In the genomic region with DNA sequence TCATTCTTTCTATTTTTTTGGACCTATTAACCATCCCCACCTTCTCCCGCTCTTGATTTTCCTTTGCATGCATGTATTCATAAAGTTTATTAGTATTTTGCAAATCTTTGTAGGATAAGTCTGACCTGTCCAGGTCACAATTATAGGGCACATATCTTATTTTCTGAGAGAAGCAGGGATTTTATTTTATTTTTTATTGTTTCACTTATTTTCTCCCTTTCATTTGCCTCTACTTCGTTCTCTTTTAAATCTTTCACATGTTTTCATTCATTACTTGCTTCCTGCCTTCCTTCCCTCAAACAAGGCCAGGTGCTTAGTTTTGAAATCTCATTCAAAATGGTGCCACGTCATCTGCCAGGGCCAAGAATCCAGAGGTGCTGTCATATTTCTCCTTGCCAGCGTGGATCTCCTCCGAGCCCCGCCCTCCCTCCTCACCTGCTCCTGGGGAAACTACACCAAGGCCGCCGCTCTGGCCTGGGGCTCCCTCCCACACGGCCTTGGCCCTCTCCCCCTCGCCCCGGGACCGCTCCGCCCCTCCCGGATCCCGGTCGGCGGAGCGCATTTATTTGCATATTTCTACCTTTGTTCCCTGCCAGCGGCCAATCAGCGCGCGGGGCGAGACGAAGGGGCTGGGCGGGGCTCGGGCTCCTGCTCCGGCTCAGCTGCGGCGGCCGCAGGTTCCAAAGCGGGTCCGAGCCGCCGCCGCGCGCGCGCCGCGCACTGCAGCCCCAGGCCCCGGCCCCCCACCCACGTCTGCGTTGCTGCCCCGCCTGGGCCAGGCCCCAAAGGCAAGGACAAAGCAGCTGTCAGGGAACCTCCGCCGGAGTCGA, we compare ENCODE assay signal across 1 cellular context.
TF ChIP-seq lines count a peak whose summit lies in the region.

A gene (plus strand): TSS at position 654 of the 830 bp plus-strand sequence. CDS start 213 bp downstream, outside the sequence.

TF ChIP-seq in K562, 482 proteins besides CTCF, POLR2A, EP300 and RAD21 (continued from another document and continues in another):
- TF ChIP-seq, protein P1, sequence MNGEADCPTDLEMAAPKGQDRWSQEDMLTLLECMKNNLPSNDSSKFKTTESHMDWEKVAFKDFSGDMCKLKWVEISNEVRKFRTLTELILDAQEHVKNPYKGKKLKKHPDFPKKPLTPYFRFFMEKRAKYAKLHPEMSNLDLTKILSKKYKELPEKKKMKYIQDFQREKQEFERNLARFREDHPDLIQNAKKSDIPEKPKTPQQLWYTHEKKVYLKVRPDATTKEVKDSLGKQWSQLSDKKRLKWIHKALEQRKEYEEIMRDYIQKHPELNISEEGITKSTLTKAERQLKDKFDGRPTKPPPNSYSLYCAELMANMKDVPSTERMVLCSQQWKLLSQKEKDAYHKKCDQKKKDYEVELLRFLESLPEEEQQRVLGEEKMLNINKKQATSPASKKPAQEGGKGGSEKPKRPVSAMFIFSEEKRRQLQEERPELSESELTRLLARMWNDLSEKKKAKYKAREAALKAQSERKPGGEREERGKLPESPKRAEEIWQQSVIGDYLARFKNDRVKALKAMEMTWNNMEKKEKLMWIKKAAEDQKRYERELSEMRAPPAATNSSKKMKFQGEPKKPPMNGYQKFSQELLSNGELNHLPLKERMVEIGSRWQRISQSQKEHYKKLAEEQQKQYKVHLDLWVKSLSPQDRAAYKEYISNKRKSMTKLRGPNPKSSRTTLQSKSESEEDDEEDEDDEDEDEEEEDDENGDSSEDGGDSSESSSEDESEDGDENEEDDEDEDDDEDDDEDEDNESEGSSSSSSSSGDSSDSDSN (IDR thresholded peaks at IDR 0.05; ENCODE audit: borderline replicate concordance in 1 of 2, low read depth in 2 of 2, low read length in 2 of 2), result no peak
- TF ChIP-seq, protein P2, sequence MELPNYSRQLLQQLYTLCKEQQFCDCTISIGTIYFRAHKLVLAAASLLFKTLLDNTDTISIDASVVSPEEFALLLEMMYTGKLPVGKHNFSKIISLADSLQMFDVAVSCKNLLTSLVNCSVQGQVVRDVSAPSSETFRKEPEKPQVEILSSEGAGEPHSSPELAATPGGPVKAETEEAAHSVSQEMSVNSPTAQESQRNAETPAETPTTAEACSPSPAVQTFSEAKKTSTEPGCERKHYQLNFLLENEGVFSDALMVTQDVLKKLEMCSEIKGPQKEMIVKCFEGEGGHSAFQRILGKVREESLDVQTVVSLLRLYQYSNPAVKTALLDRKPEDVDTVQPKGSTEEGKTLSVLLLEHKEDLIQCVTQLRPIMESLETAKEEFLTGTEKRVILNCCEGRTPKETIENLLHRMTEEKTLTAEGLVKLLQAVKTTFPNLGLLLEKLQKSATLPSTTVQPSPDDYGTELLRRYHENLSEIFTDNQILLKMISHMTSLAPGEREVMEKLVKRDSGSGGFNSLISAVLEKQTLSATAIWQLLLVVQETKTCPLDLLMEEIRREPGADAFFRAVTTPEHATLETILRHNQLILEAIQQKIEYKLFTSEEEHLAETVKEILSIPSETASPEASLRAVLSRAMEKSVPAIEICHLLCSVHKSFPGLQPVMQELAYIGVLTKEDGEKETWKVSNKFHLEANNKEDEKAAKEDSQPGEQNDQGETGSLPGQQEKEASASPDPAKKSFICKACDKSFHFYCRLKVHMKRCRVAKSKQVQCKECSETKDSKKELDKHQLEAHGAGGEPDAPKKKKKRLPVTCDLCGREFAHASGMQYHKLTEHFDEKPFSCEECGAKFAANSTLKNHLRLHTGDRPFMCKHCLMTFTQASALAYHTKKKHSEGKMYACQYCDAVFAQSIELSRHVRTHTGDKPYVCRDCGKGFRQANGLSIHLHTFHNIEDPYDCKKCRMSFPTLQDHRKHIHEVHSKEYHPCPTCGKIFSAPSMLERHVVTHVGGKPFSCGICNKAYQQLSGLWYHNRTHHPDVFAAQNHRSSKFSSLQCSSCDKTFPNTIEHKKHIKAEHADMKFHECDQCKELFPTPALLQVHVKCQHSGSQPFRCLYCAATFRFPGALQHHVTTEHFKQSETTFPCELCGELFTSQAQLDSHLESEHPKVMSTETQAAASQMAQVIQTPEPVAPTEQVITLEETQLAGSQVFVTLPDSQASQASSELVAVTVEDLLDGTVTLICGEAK (IDR thresholded peaks at IDR 0.05), result peak; percentile 18; the same call in 1 of the 2 replicates
- TF ChIP-seq, protein P2 (CRISPR knock-in tag; IDR thresholded peaks at IDR 0.05), result no peak
- TF ChIP-seq TBP (optimal IDR thresholded peaks at IDR 0.05; ENCODE audit: low read depth, low read length) (peak; percentile 55), TRIM24 (IDR thresholded peaks at IDR 0.05) (peak in 1 of 2 experiments; percentile 22; a peak in 1 of 4 replicates), MYBL2 (IDR thresholded peaks at IDR 0.05; ENCODE audit: low read depth) (peak; percentile 71), MYBL2 (CRISPR knock-in tag; IDR thresholded peaks at IDR 0.05; ENCODE audit: borderline replicate concordance) (no peak), MYC (IDR thresholded peaks at IDR 0.05; ENCODE audit: low read depth, low read length) (peak; percentile 47; the same call in 1 of the 2 replicates), MYC (CRISPR knock-in tag; IDR thresholded peaks at IDR 0.05; ENCODE audit: borderline replicate concordance, low read depth) (no peak), EP400 (IDR thresholded peaks at IDR 0.05) (peak; percentile 79), LARP7 (IDR thresholded peaks at IDR 0.05) (0 out of 2 replicates have a peak, but pooled peaks have one; percentile 17), CREM (IDR thresholded peaks at IDR 0.05; ENCODE audit: low read depth) (peak; percentile 91), ZNF23 (CRISPR knock-in tag; IDR thresholded peaks at IDR 0.05) (no peak), CTBP1 (IDR thresholded peaks at IDR 0.05; ENCODE audit: borderline replicate concordance) (peak; percentile 78), ZNF316 (IDR thresholded peaks at IDR 0.05) (peak; percentile 55), POLR2AphosphoS5 (IDR thresholded peaks at IDR 0.05; ENCODE audit: control insufficient read depth, insufficient read depth, low read depth, low read length) (0 out of 2 replicates have a peak, but pooled peaks have one; percentile 36), ZNF717 (CRISPR knock-in tag; IDR thresholded peaks at IDR 0.05) (no peak), ZNF766 (CRISPR knock-in tag; conservative IDR thresholded peaks at IDR 0.05) (peak; percentile 50; the same call in 1 of the 2 replicates), RBM25 (IDR thresholded peaks at IDR 0.05; ENCODE audit: low read depth, low read length, severe bottlenecking) (peak; percentile 75), ESRRA (IDR thresholded peaks at IDR 0.05; ENCODE audit: borderline replicate concordance, low read depth) (0 out of 2 replicates have a peak, but pooled peaks have one; percentile 27), TAF1 (IDR thresholded peaks at IDR 0.05; ENCODE audit: control insufficient read depth, extremely low read depth, insufficient read depth, low read length, severe bottlenecking) (peak; percentile 37), FOXM1 (IDR thresholded peaks at IDR 0.05; ENCODE audit: low read depth) (peak; percentile 68), FOXM1 (CRISPR knock-in tag; IDR thresholded peaks at IDR 0.05; ENCODE audit: low read depth) (no peak), FOS (IDR thresholded peaks at IDR 0.05; ENCODE audit: extremely low read depth, insufficient read length) (peak; percentile 21), SUPT5H (IDR thresholded peaks at IDR 0.05) (0 out of 2 replicates have a peak, but pooled peaks have one; percentile 27), NFYB (IDR thresholded peaks at IDR 0.05; ENCODE audit: extremely low read depth, insufficient read length) (peak; percentile 86), SMARCA5 (IDR thresholded peaks at IDR 0.05) (peak; percentile 37; the same call in 1 of the 2 replicates), NRF1 (conservative IDR thresholded peaks at IDR 0.05 in 1 of 2, IDR thresholded peaks at IDR 0.05 in 1 of 2) (peak; percentile 68 to 71), POLR2G (IDR thresholded peaks at IDR 0.05; ENCODE audit: low read depth, low read length) (peak; percentile 82), HMGN3 (IDR thresholded peaks at IDR 0.05; ENCODE audit: borderline replicate concordance, extremely low read depth, insufficient read length, low read depth, low read length) (peak; percentile 51)
- TF ChIP-seq, protein P3, sequence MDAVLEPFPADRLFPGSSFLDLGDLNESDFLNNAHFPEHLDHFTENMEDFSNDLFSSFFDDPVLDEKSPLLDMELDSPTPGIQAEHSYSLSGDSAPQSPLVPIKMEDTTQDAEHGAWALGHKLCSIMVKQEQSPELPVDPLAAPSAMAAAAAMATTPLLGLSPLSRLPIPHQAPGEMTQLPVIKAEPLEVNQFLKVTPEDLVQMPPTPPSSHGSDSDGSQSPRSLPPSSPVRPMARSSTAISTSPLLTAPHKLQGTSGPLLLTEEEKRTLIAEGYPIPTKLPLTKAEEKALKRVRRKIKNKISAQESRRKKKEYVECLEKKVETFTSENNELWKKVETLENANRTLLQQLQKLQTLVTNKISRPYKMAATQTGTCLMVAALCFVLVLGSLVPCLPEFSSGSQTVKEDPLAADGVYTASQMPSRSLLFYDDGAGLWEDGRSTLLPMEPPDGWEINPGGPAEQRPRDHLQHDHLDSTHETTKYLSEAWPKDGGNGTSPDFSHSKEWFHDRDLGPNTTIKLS (IDR thresholded peaks at IDR 0.05; ENCODE audit: borderline replicate concordance, low read depth), result peak; percentile 97
- TF ChIP-seq, protein P4, sequence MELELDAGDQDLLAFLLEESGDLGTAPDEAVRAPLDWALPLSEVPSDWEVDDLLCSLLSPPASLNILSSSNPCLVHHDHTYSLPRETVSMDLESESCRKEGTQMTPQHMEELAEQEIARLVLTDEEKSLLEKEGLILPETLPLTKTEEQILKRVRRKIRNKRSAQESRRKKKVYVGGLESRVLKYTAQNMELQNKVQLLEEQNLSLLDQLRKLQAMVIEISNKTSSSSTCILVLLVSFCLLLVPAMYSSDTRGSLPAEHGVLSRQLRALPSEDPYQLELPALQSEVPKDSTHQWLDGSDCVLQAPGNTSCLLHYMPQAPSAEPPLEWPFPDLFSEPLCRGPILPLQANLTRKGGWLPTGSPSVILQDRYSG (tag; conservative IDR thresholded peaks at IDR 0.05; ENCODE audit: low read depth), result peak; percentile 84; the same call in 1 of the 2 replicates
- TF ChIP-seq, protein P5, sequence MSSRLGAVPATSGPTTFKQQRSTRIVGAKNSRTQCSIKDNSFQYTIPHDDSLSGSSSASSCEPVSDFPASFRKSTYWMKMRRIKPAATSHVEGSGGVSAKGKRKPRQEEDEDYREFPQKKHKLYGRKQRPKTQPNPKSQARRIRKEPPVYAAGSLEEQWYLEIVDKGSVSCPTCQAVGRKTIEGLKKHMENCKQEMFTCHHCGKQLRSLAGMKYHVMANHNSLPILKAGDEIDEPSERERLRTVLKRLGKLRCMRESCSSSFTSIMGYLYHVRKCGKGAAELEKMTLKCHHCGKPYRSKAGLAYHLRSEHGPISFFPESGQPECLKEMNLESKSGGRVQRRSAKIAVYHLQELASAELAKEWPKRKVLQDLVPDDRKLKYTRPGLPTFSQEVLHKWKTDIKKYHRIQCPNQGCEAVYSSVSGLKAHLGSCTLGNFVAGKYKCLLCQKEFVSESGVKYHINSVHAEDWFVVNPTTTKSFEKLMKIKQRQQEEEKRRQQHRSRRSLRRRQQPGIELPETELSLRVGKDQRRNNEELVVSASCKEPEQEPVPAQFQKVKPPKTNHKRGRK (tag; IDR thresholded peaks at IDR 0.05), result peak; percentile 91
- TF ChIP-seq, protein P6, sequence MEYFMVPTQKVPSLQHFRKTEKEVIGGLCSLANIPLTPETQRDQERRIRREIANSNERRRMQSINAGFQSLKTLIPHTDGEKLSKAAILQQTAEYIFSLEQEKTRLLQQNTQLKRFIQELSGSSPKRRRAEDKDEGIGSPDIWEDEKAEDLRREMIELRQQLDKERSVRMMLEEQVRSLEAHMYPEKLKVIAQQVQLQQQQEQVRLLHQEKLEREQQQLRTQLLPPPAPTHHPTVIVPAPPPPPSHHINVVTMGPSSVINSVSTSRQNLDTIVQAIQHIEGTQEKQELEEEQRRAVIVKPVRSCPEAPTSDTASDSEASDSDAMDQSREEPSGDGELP (CRISPR knock-in tag; IDR thresholded peaks at IDR 0.05; ENCODE audit: borderline replicate concordance), result peak; percentile 73; the same call in 1 of the 2 replicates
- TF ChIP-seq, protein P7, sequence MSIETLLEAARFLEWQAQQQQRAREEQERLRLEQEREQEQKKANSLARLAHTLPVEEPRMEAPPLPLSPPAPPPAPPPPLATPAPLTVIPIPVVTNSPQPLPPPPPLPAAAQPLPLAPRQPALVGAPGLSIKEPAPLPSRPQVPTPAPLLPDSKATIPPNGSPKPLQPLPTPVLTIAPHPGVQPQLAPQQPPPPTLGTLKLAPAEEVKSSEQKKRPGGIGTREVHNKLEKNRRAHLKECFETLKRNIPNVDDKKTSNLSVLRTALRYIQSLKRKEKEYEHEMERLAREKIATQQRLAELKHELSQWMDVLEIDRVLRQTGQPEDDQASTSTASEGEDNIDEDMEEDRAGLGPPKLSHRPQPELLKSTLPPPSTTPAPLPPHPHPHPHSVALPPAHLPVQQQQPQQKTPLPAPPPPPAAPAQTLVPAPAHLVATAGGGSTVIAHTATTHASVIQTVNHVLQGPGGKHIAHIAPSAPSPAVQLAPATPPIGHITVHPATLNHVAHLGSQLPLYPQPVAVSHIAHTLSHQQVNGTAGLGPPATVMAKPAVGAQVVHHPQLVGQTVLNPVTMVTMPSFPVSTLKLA (conservative IDR thresholded peaks at IDR 0.05), result 0 out of 4 replicates have a peak, but pooled peaks of 1 of the 2 experiments have one; percentile 40
- TF ChIP-seq, protein P8, sequence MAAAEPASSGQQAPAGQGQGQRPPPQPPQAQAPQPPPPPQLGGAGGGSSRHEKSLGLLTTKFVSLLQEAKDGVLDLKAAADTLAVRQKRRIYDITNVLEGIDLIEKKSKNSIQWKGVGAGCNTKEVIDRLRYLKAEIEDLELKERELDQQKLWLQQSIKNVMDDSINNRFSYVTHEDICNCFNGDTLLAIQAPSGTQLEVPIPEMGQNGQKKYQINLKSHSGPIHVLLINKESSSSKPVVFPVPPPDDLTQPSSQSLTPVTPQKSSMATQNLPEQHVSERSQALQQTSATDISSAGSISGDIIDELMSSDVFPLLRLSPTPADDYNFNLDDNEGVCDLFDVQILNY (CRISPR knock-in tag; IDR thresholded peaks at IDR 0.05), result no peak
